ENCODE assay signal across 20 cellular contexts in the genomic region with DNA sequence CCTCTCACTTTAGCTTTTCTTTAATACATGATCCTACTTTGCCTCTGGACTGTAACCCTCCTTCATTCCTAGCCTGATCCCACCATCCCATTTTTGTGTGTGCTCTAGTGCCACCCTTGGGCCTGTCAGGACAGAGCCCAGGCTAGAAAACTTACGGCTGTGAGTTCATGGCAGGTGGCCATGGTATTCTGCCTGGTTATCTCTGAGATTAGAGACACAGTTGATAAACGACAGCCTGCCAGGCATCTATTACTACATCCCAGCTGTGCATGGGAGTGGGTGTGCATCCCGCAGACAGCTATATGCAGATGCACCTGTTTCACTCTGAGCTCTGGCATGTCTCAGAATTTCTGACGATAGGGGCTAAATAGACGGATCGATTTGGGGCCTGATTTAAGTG.
"Had no signal": no experiment of that assay in that cellular context is flagged by ENCODE, and none has a peak within 500 bp of the region (broad histone marks: within the 10 kb centered on the region; RNA-seq: fewer than 3 reads in every experiment).

No MANE protein-coding gene starts in this region.

- H3K4me1 ChIP-seq: esophagus squamous epithelium, gastrocnemius medialis, prostate gland, right atrium auricular region had no signal

- H3K36me3 ChIP-seq: esophagus squamous epithelium, gastrocnemius medialis, neutrophil, ovary, prostate gland, right atrium auricular region, thoracic aorta had no signal

- H3K9me3 ChIP-seq: esophagus squamous epithelium, gastrocnemius medialis, neutrophil, ovary, prostate gland, right atrium auricular region, thoracic aorta had no signal

- H3K4me3 ChIP-seq: coronary artery, esophagus squamous epithelium, gastrocnemius medialis, ovary, prostate gland, right atrium auricular region, thoracic aorta had no signal

- H3K27ac ChIP-seq: coronary artery, esophagus squamous epithelium, gastrocnemius medialis, neutrophil, ovary, prostate gland, right atrium auricular region, thoracic aorta had no signal

- FAIRE-seq: islet of Langerhans had no signal

- H3K27me3 ChIP-seq: esophagus squamous epithelium, gastrocnemius medialis, neutrophil, ovary, right atrium auricular region had no signal

- ATAC-seq: activated T-cell treated with anti-CD3 and anti-CD28 coated beads, Interleukin-2, amount 50 U/mL, for 72 hours; gastrocnemius medialis had no signal

- DNase-seq: activated CD4-positive, alpha-beta memory T cell treated with anti-CD3 and anti-CD28 coated beads for 36 hours; activated CD4-positive, alpha-beta T cell treated with anti-CD3 and anti-CD28 coated beads for 48 hours; activated CD4-positive, CD25-positive, alpha-beta regulatory T cell; activated effector memory CD4-positive, alpha-beta T cell treated with Interleukin-2 at 50 U/mL for 16 hours; activated naive CD4-positive, alpha-beta T cell treated with anti-CD3 and anti-CD28 coated beads for 36 hours; activated T-cell treated with anti-CD3 and anti-CD28 coated beads, Interleukin-2, amount 50 U/mL, for 72 hours; cerebellar nuclear complex; esophagus squamous epithelium; gastrocnemius medialis; hypothalamus; ovary; stimulated activated CD4-positive, alpha-beta T cell treated with anti-CD3 and anti-CD28 coated beads, Interleukin-4, amount 100 ng/mL, for 24 hours; stimulated activated naive CD4-positive, alpha-beta T cell treated with Interleukin-2 at 50 U/mL for 16 hours; T1000 had no signal
